ENCODE assay signal across 1 cellular context in the genomic region with DNA sequence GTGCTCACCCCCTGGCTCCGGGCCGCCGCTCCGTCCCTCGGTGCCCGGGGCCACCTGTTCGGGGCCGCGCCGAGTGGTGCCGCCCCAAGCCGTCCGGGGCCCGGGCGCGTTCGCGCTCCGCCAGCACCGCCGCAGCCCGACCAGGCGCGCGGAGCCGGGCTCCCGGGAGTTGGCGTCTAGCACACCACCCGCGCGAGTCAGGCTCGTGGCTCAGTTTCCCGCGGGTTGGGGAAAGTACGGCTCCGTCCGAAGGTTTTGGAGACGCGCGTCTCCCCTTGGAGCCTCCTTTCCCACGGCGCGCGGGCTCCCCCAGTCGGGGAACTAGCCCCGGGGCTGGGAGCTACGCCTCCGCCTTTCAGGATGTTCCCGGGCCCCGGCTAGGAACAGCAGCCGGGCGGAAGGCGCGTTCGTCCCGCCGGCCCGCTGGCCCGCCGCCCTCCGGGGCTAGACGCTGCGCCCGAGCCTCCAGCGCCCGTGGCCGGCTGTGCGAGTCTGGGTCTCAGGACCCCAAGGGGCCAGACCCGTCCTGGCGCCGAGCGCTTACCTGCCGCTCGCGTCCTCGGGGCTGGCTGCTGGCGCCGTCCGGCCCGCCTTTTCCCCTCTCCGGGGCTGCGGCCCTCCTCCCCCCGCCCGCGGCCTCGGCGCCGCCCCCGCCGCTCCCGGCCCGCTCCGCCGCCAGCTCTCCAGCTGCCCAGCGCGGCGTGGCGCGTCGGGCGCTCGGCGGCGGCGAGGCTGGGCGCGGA.
TF ChIP-seq lines count a peak whose summit lies in the region.

A gene with protein sequence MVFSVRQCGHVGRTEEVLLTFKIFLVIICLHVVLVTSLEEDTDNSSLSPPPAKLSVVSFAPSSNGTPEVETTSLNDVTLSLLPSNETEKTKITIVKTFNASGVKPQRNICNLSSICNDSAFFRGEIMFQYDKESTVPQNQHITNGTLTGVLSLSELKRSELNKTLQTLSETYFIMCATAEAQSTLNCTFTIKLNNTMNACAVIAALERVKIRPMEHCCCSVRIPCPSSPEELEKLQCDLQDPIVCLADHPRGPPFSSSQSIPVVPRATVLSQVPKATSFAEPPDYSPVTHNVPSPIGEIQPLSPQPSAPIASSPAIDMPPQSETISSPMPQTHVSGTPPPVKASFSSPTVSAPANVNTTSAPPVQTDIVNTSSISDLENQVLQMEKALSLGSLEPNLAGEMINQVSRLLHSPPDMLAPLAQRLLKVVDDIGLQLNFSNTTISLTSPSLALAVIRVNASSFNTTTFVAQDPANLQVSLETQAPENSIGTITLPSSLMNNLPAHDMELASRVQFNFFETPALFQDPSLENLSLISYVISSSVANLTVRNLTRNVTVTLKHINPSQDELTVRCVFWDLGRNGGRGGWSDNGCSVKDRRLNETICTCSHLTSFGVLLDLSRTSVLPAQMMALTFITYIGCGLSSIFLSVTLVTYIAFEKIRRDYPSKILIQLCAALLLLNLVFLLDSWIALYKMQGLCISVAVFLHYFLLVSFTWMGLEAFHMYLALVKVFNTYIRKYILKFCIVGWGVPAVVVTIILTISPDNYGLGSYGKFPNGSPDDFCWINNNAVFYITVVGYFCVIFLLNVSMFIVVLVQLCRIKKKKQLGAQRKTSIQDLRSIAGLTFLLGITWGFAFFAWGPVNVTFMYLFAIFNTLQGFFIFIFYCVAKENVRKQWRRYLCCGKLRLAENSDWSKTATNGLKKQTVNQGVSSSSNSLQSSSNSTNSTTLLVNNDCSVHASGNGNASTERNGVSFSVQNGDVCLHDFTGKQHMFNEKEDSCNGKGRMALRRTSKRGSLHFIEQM (minus strand): TSS at position 571 of the 743 bp plus-strand sequence. CDS start 53,634 bp downstream, outside the sequence.

TF ChIP-seq in H1, 55 proteins besides CTCF, POLR2A, EP300 and RAD21:
- no peak for TF ChIP-seq CBX8 (IDR thresholded peaks at IDR 0.05; ENCODE audit: borderline replicate concordance, low read depth, low read length)
- TF ChIP-seq SP2 (IDR thresholded peaks at IDR 0.05; ENCODE audit: low read length) = no peak
- peak; percentile 67 for TF ChIP-seq KDM4A (IDR thresholded peaks at IDR 0.05; ENCODE audit: low read depth, low read length, severe bottlenecking)
- TF ChIP-seq, protein P1, sequence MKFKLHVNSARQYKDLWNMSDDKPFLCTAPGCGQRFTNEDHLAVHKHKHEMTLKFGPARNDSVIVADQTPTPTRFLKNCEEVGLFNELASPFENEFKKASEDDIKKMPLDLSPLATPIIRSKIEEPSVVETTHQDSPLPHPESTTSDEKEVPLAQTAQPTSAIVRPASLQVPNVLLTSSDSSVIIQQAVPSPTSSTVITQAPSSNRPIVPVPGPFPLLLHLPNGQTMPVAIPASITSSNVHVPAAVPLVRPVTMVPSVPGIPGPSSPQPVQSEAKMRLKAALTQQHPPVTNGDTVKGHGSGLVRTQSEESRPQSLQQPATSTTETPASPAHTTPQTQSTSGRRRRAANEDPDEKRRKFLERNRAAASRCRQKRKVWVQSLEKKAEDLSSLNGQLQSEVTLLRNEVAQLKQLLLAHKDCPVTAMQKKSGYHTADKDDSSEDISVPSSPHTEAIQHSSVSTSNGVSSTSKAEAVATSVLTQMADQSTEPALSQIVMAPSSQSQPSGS (IDR thresholded peaks at IDR 0.05; ENCODE audit: low read length) = no peak
- no peak for TF ChIP-seq ASH2L (IDR thresholded peaks at IDR 0.05; ENCODE audit: low read length)
- no peak for TF ChIP-seq RNF2 (IDR thresholded peaks at IDR 0.05; ENCODE audit: borderline replicate concordance, low read depth, low read length, missing control alignments, poor library complexity, severe bottlenecking)
- TF ChIP-seq GABPA (IDR thresholded peaks at IDR 0.05; ENCODE audit: borderline replicate concordance, insufficient read depth, low read length) = 0 out of 2 replicates have a peak, but pooled peaks have one; percentile 29
- TF ChIP-seq SIN3A (conservative IDR thresholded peaks at IDR 0.05 in 1 of 2, IDR thresholded peaks at IDR 0.05 in 1 of 2; ENCODE audit: low read depth in 1 of 2, low read length in 2 of 2) = no peak
- TF ChIP-seq, protein P2, sequence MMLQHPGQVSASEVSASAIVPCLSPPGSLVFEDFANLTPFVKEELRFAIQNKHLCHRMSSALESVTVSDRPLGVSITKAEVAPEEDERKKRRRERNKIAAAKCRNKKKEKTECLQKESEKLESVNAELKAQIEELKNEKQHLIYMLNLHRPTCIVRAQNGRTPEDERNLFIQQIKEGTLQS (IDR thresholded peaks at IDR 0.05; ENCODE audit: insufficient read depth, low read depth, low read length) = no peak
- no peak for TF ChIP-seq TCF12 (IDR thresholded peaks at IDR 0.05; ENCODE audit: low read depth, low read length)
- no peak for TF ChIP-seq MAFK (IDR thresholded peaks at IDR 0.05; ENCODE audit: low read depth, low read length)
- no peak for TF ChIP-seq GTF2F1 (IDR thresholded peaks at IDR 0.05; ENCODE audit: borderline replicate concordance, low read depth, low read length)
- no peak for TF ChIP-seq BCL11A (IDR thresholded peaks at IDR 0.05; ENCODE audit: low read depth in 2 of 2, low read length in 2 of 2)
- TF ChIP-seq, protein P3, sequence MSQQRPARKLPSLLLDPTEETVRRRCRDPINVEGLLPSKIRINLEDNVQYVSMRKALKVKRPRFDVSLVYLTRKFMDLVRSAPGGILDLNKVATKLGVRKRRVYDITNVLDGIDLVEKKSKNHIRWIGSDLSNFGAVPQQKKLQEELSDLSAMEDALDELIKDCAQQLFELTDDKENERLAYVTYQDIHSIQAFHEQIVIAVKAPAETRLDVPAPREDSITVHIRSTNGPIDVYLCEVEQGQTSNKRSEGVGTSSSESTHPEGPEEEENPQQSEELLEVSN (IDR thresholded peaks at IDR 0.05) = no peak
TF ChIP-seq in H1: peak in this region for 2.
